In the genomic region with DNA sequence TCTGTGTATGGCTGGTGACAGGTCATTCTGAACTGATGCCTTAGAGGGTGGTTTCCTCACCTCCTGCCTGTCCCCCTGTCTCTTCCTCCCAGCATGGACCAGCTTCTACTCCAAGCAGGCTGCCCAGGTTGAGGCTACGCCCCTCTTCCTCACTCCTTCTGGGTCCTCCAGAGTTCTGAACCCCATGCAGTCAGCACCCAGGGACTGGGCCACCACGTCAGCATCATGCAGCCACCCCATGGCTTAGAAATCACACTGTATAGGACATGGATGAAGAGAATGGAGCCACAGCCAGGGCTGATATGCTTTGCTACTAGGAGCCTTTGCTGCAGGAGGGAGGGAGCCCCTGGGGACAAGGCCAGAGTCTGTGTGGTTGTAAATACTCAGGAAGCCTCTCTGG, we compare ENCODE assay signal across 29 cellular contexts. TPM values are rescaled to one million over a fixed set of nuclear protein-coding genes. Genes with fewer than 3 reads are reported as not detected.
"Had no signal": no experiment of that assay in that cellular context is flagged by ENCODE, and none has a peak within 500 bp of the region (broad histone marks: within the 10 kb centered on the region; RNA-seq: fewer than 3 reads in every experiment).

No MANE protein-coding gene starts in this region.

- H3K79me2 ChIP-seq: hepatocyte had no signal

- DNase-seq: activated CD4-positive, alpha-beta T cell treated with anti-CD3 and anti-CD28 coated beads for 1 hour; activated CD4-positive, alpha-beta T cell treated with anti-CD3 and anti-CD28 coated beads, Interleukin-2, amount 50 U/mL, for 1 hour; activated CD8-positive, alpha-beta T cell treated with anti-CD3 and anti-CD28 coated beads, Interleukin-2, amount 10 ng/mL, durations not matched to agents 7 days and 5 days; activated gamma-delta T cell; anterior cingulate cortex; body of pancreas; caudate nucleus; colonic mucosa; glutamatergic neuron; kidney glomerular epithelial cell; left lung; midbrain; natural killer cell; nucleus accumbens; sigmoid colon; stimulated activated CD4-positive, alpha-beta T cell treated with anti-CD3 and anti-CD28 coated beads, Interleukin-15, amount 100 ng/mL, for 24 hours; stimulated activated CD8-positive, alpha-beta memory T cell treated with anti-CD3 and anti-CD28 coated beads, Interleukin-4, amount 100 ng/mL, for 48 hours; stimulated activated naive B cell treated with anti-CD40 and anti-IgM and Interleukin-4, amounts not matched to agents 10 μg/mL and 1 μg/mL and 100 μg/mL, for 72 hours; transverse colon; uterus had no signal

- H3K4me2 ChIP-seq: hepatocyte, smooth muscle cell had no signal

- H3K4me3 ChIP-seq: body of pancreas, colonic mucosa, esophagus muscularis mucosa, hepatocyte, left lung, sigmoid colon, smooth muscle cell, transverse colon, uterus had no signal

- H3K9me3 ChIP-seq: body of pancreas, colonic mucosa, esophagus muscularis mucosa, left lung, sigmoid colon, transverse colon, uterus had no signal

- H3K27ac Mint-ChIP-seq: activated CD8-positive, alpha-beta T cell treated with anti-CD3 and anti-CD28 coated beads, Interleukin-2, amount 10 ng/mL, durations not matched to agents 7 days and 5 days; activated naive CD4-positive, alpha-beta T cell treated with anti-CD3 and anti-CD28 coated beads, Interleukin-2, amount 50 U/mL, for 24 hours; activated T-helper 1 cell treated with anti-CD3 and anti-CD28 coated beads, Interleukin-12 subunit alpha, Interleukin-12 subunit beta, Interleukin-2, Interleukin-4 antibody, amounts not matched to agents 30 ng/mL and 10 ng/mL and 1 ng/mL, durations not matched to agents 14 hours and 24 hours and 36 hours; progenitor cell of endocrine pancreas; stimulated activated naive B cell treated with anti-CD40 and anti-IgM and Interleukin-4, amounts not matched to agents 10 μg/mL and 1 μg/mL and 100 μg/mL, for 72 hours had no signal

- H3K36me3 Mint-ChIP-seq: activated naive CD4-positive, alpha-beta T cell treated with anti-CD3 and anti-CD28 coated beads, Interleukin-2, amount 50 U/mL, for 24 hours; natural killer cell; stimulated activated naive B cell treated with anti-CD40 and anti-IgM and Interleukin-4, amounts not matched to agents 10 μg/mL and 1 μg/mL and 100 μg/mL, for 72 hours had no signal

- H3K4me3 Mint-ChIP-seq: activated CD8-positive, alpha-beta T cell treated with anti-CD3 and anti-CD28 coated beads, Interleukin-2, amount 10 ng/mL, durations not matched to agents 7 days and 5 days; activated naive CD4-positive, alpha-beta T cell treated with anti-CD3 and anti-CD28 coated beads, Interleukin-2, amount 50 U/mL, for 24 hours; activated T-helper 1 cell treated with anti-CD3 and anti-CD28 coated beads, Interleukin-12 subunit alpha, Interleukin-12 subunit beta, Interleukin-2, Interleukin-4 antibody, amounts not matched to agents 30 ng/mL and 10 ng/mL and 1 ng/mL, durations not matched to agents 14 hours and 24 hours and 36 hours; natural killer cell; stimulated activated naive B cell treated with anti-CD40 and anti-IgM and Interleukin-4, amounts not matched to agents 10 μg/mL and 1 μg/mL and 100 μg/mL, for 72 hours had no signal

- H3K9me3 Mint-ChIP-seq: activated naive CD4-positive, alpha-beta T cell treated with anti-CD3 and anti-CD28 coated beads, Interleukin-2, amount 50 U/mL, for 24 hours; activated T-helper 1 cell treated with anti-CD3 and anti-CD28 coated beads, Interleukin-12 subunit alpha, Interleukin-12 subunit beta, Interleukin-2, Interleukin-4 antibody, amounts not matched to agents 30 ng/mL and 10 ng/mL and 1 ng/mL, durations not matched to agents 14 hours and 24 hours and 36 hours; natural killer cell; stimulated activated naive B cell treated with anti-CD40 and anti-IgM and Interleukin-4, amounts not matched to agents 10 μg/mL and 1 μg/mL and 100 μg/mL, for 72 hours had no signal

- H3K27ac ChIP-seq: body of pancreas, colonic mucosa, esophagus muscularis mucosa, hepatocyte, left lung, sigmoid colon, transverse colon, uterus, VCaP had no signal

- H3K36me3 ChIP-seq: colonic mucosa, esophagus muscularis mucosa, left lung, sigmoid colon, transverse colon, uterus had no signal

- H2AFZ ChIP-seq: hepatocyte had no signal

- ATAC-seq: activated CD8-positive, alpha-beta T cell treated with anti-CD3 and anti-CD28 coated beads, Interleukin-2, amount 10 ng/mL, durations not matched to agents 7 days and 5 days; body of pancreas; left lung; natural killer cell; stimulated activated naive B cell treated with anti-CD40 and anti-IgM and Interleukin-4, amounts not matched to agents 10 μg/mL and 1 μg/mL and 100 μg/mL, for 72 hours had no signal

- H3K27me3 ChIP-seq: body of pancreas, hepatocyte, uterus had no signal

RNA-seq across cellular contexts. Expression of gene FOXO6, which starts 8.3 kb away (rescaled TPM):
- total RNA-seq: activated T-helper 1 cell treated with anti-CD3 and anti-CD28 coated beads, Interleukin-12 subunit alpha, Interleukin-12 subunit beta, Interleukin-2, Interleukin-4 antibody, amounts not matched to agents 30 ng/mL and 10 ng/mL and 1 ng/mL, durations not matched to agents 14 hours and 24 hours and 36 hours; lung microvascular endothelial cell; T-helper 2 cell treated with Interferon-gamma antibody and Interleukin-4, amounts not matched to agents 100 ng/mL and 5 ng/mL, for 36 hours had no signal
